Comparison of ENCODE assay signal across 8 cellular contexts in genomic region chr17:80264048-80264792, GRCh38.
DNase-seq lines count a peak whose midpoint lies in the region; ATAC-seq and TF ChIP-seq lines count a peak whose summit lies in the region.

No MANE protein-coding gene starts in this region.

- no peaks in the 10 kb centered on the region for H3K27me3 Mint-ChIP-seq in activated T-cell treated with anti-CD3 and anti-CD28 coated beads, Interleukin-2, amount 50 U/mL, for 24 hours
- H3K27me3 Mint-ChIP-seq in stimulated activated naive CD8-positive, alpha-beta T cell treated with anti-CD3 and anti-CD28 coated beads, Interleukin-15, amount 100 ng/mL, for 72 hours: no peaks in the 10 kb centered on the region

- peak; percentile 6 for ATAC-seq in stimulated activated naive CD8-positive, alpha-beta T cell treated with anti-CD3 and anti-CD28 coated beads, Interleukin-15, amount 100 ng/mL, for 72 hours
- ATAC-seq in HG02981 (IDR thresholded peaks at IDR 0.05; ENCODE audit: unreplicated experiment) (no peak), GM18868 (IDR thresholded peaks at IDR 0.05; ENCODE audit: unreplicated experiment) (no peak), GM21717 (IDR thresholded peaks at IDR 0.05; ENCODE audit: unreplicated experiment) (no peak)

- H3K9me3 Mint-ChIP-seq in activated T-cell treated with anti-CD3 and anti-CD28 coated beads, Interleukin-2, amount 50 U/mL, for 24 hours: no peaks in the 10 kb centered on the region
- H3K9me3 Mint-ChIP-seq in stimulated activated naive CD8-positive, alpha-beta T cell treated with anti-CD3 and anti-CD28 coated beads, Interleukin-15, amount 100 ng/mL, for 72 hours: peaks cover 0 to 5% of the 10 kb centered on the region in 2 donors

- peaks cover 8% of the 10 kb centered on the region for H3K36me3 Mint-ChIP-seq in activated T-cell treated with anti-CD3 and anti-CD28 coated beads, Interleukin-2, amount 50 U/mL, for 24 hours (ENCODE audit: low read depth)

- no peaks in the 10 kb centered on the region for H3K36me3 ChIP-seq in Loucy (ENCODE audit: insufficient read depth, low read length)

- H3F3A ChIP-seq in Loucy (ENCODE audit: low read depth): peaks cover 8% of the 10 kb centered on the region

- peaks cover 42% of the 10 kb centered on the region for H3K79me2 ChIP-seq in Loucy (ENCODE audit: insufficient read depth, low read length)

- no peaks in the 10 kb centered on the region for H3K9me2 ChIP-seq in Loucy (replicated peaks; ENCODE audit: low read depth, low read length)

- no peak for TF ChIP-seq CTCF in Loucy (conservative IDR thresholded peaks at IDR 0.05; ENCODE audit: low read length)
- TF ChIP-seq CTCF in GM20000 (IDR thresholded peaks at IDR 0.05; ENCODE audit: extremely low read depth, missing control alignments): no peak

- H3K27me3 ChIP-seq in Loucy (ENCODE audit: insufficient read depth, low read length, poor library complexity, severe bottlenecking) (no peaks in the 10 kb centered on the region), layer of hippocampus (ENCODE audit: control insufficient read depth, insufficient read depth, low read length) (no peaks in the 10 kb centered on the region)

- H3K27ac ChIP-seq in layer of hippocampus (ENCODE audit: low read depth, low read length): peak overlapping the region; percentile 58

- H3K4me3 ChIP-seq in Loucy (ENCODE audit: low read length, poor library complexity, severe bottlenecking): peak overlapping the region; percentile 87

- H3K9me3 ChIP-seq in Loucy (ENCODE audit: insufficient read depth, low read depth, low read length): no peaks in the 10 kb centered on the region

- peaks cover 7% of the 10 kb centered on the region for H4K20me1 ChIP-seq in Loucy (ENCODE audit: insufficient read depth, low read length, poor library complexity, severe bottlenecking)

- peak overlapping the region; percentile 79 for H3K9ac ChIP-seq in Loucy (ENCODE audit: low read depth, low read length, poor library complexity, severe bottlenecking)

- H3K4me1 ChIP-seq in Loucy (ENCODE audit: insufficient read depth, low read length, poor library complexity, severe bottlenecking): peaks cover 34% of the 10 kb centered on the region

- peak; percentile 81 for DNase-seq in activated T-cell treated with anti-CD3 and anti-CD28 coated beads, Interleukin-2, amount 50 U/mL, for 24 hours
- DNase-seq in stimulated activated naive CD8-positive, alpha-beta T cell treated with anti-CD3 and anti-CD28 coated beads, Interleukin-15, amount 100 ng/mL, for 72 hours: peak; percentile 62 to 73
- no peak for DNase-seq in GM20000 (ENCODE audit: low spot score)

- peak overlapping the region; percentile 22; the same call in 1 of the 2 replicates for H2AFZ ChIP-seq in Loucy (ENCODE audit: low read length)

- peak overlapping the region; percentile 97 for H3K27ac Mint-ChIP-seq in activated T-cell treated with anti-CD3 and anti-CD28 coated beads, Interleukin-2, amount 50 U/mL, for 24 hours
- peak overlapping the region; percentile 92 to 98 for H3K27ac Mint-ChIP-seq in stimulated activated naive CD8-positive, alpha-beta T cell treated with anti-CD3 and anti-CD28 coated beads, Interleukin-15, amount 100 ng/mL, for 72 hours

- H3K4me1 Mint-ChIP-seq in activated T-cell treated with anti-CD3 and anti-CD28 coated beads, Interleukin-2, amount 50 U/mL, for 24 hours (ENCODE audit: low read depth): peaks cover 52% of the 10 kb centered on the region
- peaks cover 57% of the 10 kb centered on the region for H3K4me1 Mint-ChIP-seq in stimulated activated naive CD8-positive, alpha-beta T cell treated with anti-CD3 and anti-CD28 coated beads, Interleukin-15, amount 100 ng/mL, for 72 hours

- peak overlapping the region; percentile 95 for H3K4me3 Mint-ChIP-seq in activated T-cell treated with anti-CD3 and anti-CD28 coated beads, Interleukin-2, amount 50 U/mL, for 24 hours
- peak overlapping the region; percentile 97 for H3K4me3 Mint-ChIP-seq in stimulated activated naive CD8-positive, alpha-beta T cell treated with anti-CD3 and anti-CD28 coated beads, Interleukin-15, amount 100 ng/mL, for 72 hours

- H3K4me2 ChIP-seq in Loucy (ENCODE audit: low read depth, low read length, poor library complexity, severe bottlenecking): peak overlapping the region; percentile 95
